In genomic region chr16:89076159-89076558, GRCh38 we compare ENCODE assay signal across 20 cellular contexts.
"Had no signal": no experiment of that assay in that cellular context is flagged by ENCODE, and none has a peak within 500 bp of the region (broad histone marks: within the 10 kb centered on the region; RNA-seq: fewer than 3 reads in every experiment).

No MANE protein-coding gene starts in this region.

- H3K4me1 Mint-ChIP-seq: natural killer cell; stimulated activated effector memory CD8-positive, alpha-beta T cell treated with anti-CD3 and anti-CD28 coated beads, Interleukin-12 subunit alpha, Interleukin-12 subunit beta, amount 100 ng/mL, for 72 hours had no signal

- FAIRE-seq: colon, frontal cortex, keratinocyte had no signal

- H3K4me2 ChIP-seq: smooth muscle cell had no signal

- H3K4me1 ChIP-seq: lower lobe of right lung, parathyroid adenoma, thyroid gland had no signal

- DNase-seq: dorsolateral prefrontal cortex; effector CD4-positive, alpha-beta T cell; hypothalamus; left ventricle myocardium superior; lower lobe of right lung; natural killer cell; stimulated activated CD4-positive, alpha-beta T cell treated with anti-CD3 and anti-CD28 coated beads, Interleukin-12 subunit alpha, Interleukin-12 subunit beta, amount 100 ng/mL, for 4 hours; stimulated activated CD4-positive, alpha-beta T cell treated with anti-CD3 and anti-CD28 coated beads, Interleukin-2, amount 100 ng/mL, for 24 hours; stimulated activated CD4-positive, alpha-beta T cell treated with anti-CD3 and anti-CD28 coated beads, Interleukin-4, amount 100 ng/mL, for 24 hours; stimulated activated naive CD4-positive, alpha-beta T cell treated with Interleukin-2 at 50 U/mL for 16 hours; stomach; thyroid gland had no signal

- H3K9ac ChIP-seq: parathyroid adenoma had no signal

- H3K4me3 ChIP-seq: dorsolateral prefrontal cortex, lower lobe of right lung, smooth muscle cell, stomach, thyroid gland had no signal

- H3K4me3 Mint-ChIP-seq: natural killer cell; stimulated activated effector memory CD8-positive, alpha-beta T cell treated with anti-CD3 and anti-CD28 coated beads, Interleukin-12 subunit alpha, Interleukin-12 subunit beta, amount 100 ng/mL, for 72 hours; type B pancreatic cell had no signal

- H3K27ac ChIP-seq: dorsolateral prefrontal cortex, lower lobe of right lung, parathyroid adenoma, stomach, thyroid gland had no signal

- H3K9me3 ChIP-seq: lower lobe of right lung, stomach, thyroid gland had no signal

- H3K36me3 Mint-ChIP-seq: natural killer cell, type B pancreatic cell had no signal

- ATAC-seq: left ventricle myocardium superior; lower lobe of right lung; sciatic nerve; stimulated activated effector memory CD8-positive, alpha-beta T cell treated with anti-CD3 and anti-CD28 coated beads, Interleukin-12 subunit alpha, Interleukin-12 subunit beta, amount 100 ng/mL, for 72 hours had no signal

- H3K36me3 ChIP-seq: lower lobe of right lung, stomach, thyroid gland had no signal

- H3K27ac Mint-ChIP-seq: natural killer cell; stimulated activated effector memory CD8-positive, alpha-beta T cell treated with anti-CD3 and anti-CD28 coated beads, Interleukin-12 subunit alpha, Interleukin-12 subunit beta, amount 100 ng/mL, for 72 hours; type B pancreatic cell had no signal

- H3K27me3 ChIP-seq: thyroid gland had no signal

- H2AFZ ChIP-seq: parathyroid adenoma had no signal

- H3K79me2 ChIP-seq: parathyroid adenoma had no signal

- H3K9me3 Mint-ChIP-seq: natural killer cell; stimulated activated effector memory CD8-positive, alpha-beta T cell treated with anti-CD3 and anti-CD28 coated beads, Interleukin-12 subunit alpha, Interleukin-12 subunit beta, amount 100 ng/mL, for 72 hours; type B pancreatic cell had no signal

- H3K27me3 Mint-ChIP-seq: type B pancreatic cell had no signal
